ENCODE assay signal across 10 cellular contexts in the genomic region with DNA sequence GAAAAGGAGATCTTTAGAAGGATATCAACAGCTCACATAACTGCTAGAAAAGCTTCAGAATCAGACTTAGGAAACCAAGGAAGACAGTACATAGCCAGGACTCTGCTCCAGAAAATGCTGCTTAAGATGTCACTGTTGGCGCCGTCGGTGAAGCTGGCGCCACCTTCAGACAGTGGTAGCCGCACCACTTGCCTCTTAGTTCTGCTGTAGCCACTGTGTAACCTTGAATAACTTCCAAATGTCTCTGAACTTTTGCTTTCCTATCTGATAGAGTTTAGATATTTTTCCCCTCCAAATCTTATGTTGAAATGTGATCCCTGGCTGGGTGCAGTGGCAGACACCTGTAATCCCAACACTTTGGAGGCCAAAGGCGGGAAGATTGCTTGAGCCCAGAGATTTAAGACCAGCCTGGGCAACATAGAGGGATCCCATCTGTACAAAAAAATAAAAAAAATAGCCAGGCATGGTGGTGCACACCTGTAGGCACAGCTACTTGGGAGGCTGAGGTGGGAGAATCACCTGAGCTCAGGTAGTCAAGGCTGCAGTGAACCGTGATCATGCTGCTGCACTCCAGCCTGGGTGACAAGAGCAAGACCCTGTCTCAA. TPM values are rescaled to one million over a fixed set of nuclear protein-coding genes. Genes with fewer than 3 reads are reported as not detected.
DNase-seq lines count a peak whose midpoint lies in the region; ATAC-seq and TF ChIP-seq lines count a peak whose summit lies in the region.
"Had no signal": no experiment of that assay in that cellular context is flagged by ENCODE, and none has a peak within 500 bp of the region (broad histone marks: within the 10 kb centered on the region; RNA-seq: fewer than 3 reads in every experiment).

No MANE protein-coding gene starts in this region.

- H3K27ac ChIP-seq in RWPE2 (ENCODE audit: poor library complexity, severe bottlenecking) (no peak overlapping the region), stomach (no peak overlapping the region)

- CTCF ChIA-PET in activated naive CD4-positive, alpha-beta T cell treated with anti-CD3 and anti-CD28 coated beads for 36 hours (lab: Charles Lee): no interaction called here

- H3K4me3 ChIP-seq in RWPE2 (ENCODE audit: severe bottlenecking) (no peak overlapping the region), fibroblast of mammary gland (ENCODE audit: control insufficient read depth, low read depth, low read length) (no peak overlapping the region), stomach (no peak overlapping the region)

- no peak overlapping the region for H3K27ac Mint-ChIP-seq in activated naive CD4-positive, alpha-beta T cell treated with anti-CD3 and anti-CD28 coated beads for 36 hours
- H3K27ac Mint-ChIP-seq: stimulated activated memory B cell treated with anti-CD40 and anti-IgM and Interleukin-4, amounts not matched to agents 10 μg/mL and 1 μg/mL and 100 μg/mL, for 72 hours had no signal

- H3K36me3 ChIP-seq in RWPE2 (ENCODE audit: low read depth) (no peaks in the 10 kb centered on the region), stomach (no peaks in the 10 kb centered on the region)

- ATAC-seq in RWPE2 (ENCODE audit: low read depth): no peak
- no peak for ATAC-seq in HG03521 (IDR thresholded peaks at IDR 0.05; ENCODE audit: unreplicated experiment)
- ATAC-seq: stimulated activated memory B cell treated with anti-CD40 and anti-IgM and Interleukin-4, amounts not matched to agents 10 μg/mL and 1 μg/mL and 100 μg/mL, for 72 hours had no signal

- no peak for TF ChIP-seq POLR2A in stomach (IDR thresholded peaks at IDR 0.05)

- no peaks in the 10 kb centered on the region for H3K36me3 Mint-ChIP-seq in activated naive CD4-positive, alpha-beta T cell treated with anti-CD3 and anti-CD28 coated beads for 36 hours (ENCODE audit: low read depth)
- H3K36me3 Mint-ChIP-seq: stimulated activated memory B cell treated with anti-CD40 and anti-IgM and Interleukin-4, amounts not matched to agents 10 μg/mL and 1 μg/mL and 100 μg/mL, for 72 hours had no signal

- H3K4me3 Mint-ChIP-seq in activated naive CD4-positive, alpha-beta T cell treated with anti-CD3 and anti-CD28 coated beads for 36 hours: no peak overlapping the region
- H3K4me3 Mint-ChIP-seq: stimulated activated memory B cell treated with anti-CD40 and anti-IgM and Interleukin-4, amounts not matched to agents 10 μg/mL and 1 μg/mL and 100 μg/mL, for 72 hours had no signal

- H3K4me1 Mint-ChIP-seq in activated naive CD4-positive, alpha-beta T cell treated with anti-CD3 and anti-CD28 coated beads for 36 hours (ENCODE audit: low read depth): peaks cover 7% of the 10 kb centered on the region

- WGBS in stomach, 5 donors: 26 to 31% (median 29%) methylated on average over 7 of the region's 7 CpGs

- DNase-seq in activated naive CD4-positive, alpha-beta T cell treated with anti-CD3 and anti-CD28 coated beads for 36 hours: peak; percentile 9
- no peak for DNase-seq in activated naive CD4-positive, alpha-beta T cell treated with anti-CD3 and anti-CD28 coated beads, Interleukin-2, amount 50 U/mL, for 16 hours
- DNase-seq in RWPE2 (ENCODE audit: low spot score) (no peak), fibroblast of mammary gland (ENCODE audit: low read depth) (peak; percentile 22), stomach (peak; percentile 44), cerebellar nuclear complex (lab: John Stamatoyannopoulos, UW) (no peak), AG08396 (ENCODE audit: low spot score) (no peak)
- DNase-seq: hippocampal formation had no signal

- H3K27me3 Mint-ChIP-seq in activated naive CD4-positive, alpha-beta T cell treated with anti-CD3 and anti-CD28 coated beads for 36 hours (ENCODE audit: low read depth): no peaks in the 10 kb centered on the region

- TF ChIP-seq CTCF in RWPE2 (IDR thresholded peaks at IDR 0.05; ENCODE audit: poor library complexity, severe bottlenecking) (peak; percentile 19), fibroblast of mammary gland (conservative IDR thresholded peaks at IDR 0.05; ENCODE audit: control insufficient read depth, insufficient read depth, low read depth, low read length) (peak; percentile 49), stomach (IDR thresholded peaks at IDR 0.05) (peak in 1 of 7 experiments; percentile 7)

- intact Hi-C loops in activated naive CD4-positive, alpha-beta T cell treated with anti-CD3 and anti-CD28 coated beads for 36 hours (cut with micrococcal nuclease): no loop called here
- intact Hi-C loops in stomach (cut with DNase I; ENCODE audit: low total_unique reads): no loop called here

- no peak for TF ChIP-seq EP300 in stomach (IDR thresholded peaks at IDR 0.05)

- no peaks in the 10 kb centered on the region for H3K27me3 ChIP-seq in RWPE2 (ENCODE audit: insufficient read depth, poor library complexity, severe bottlenecking)
- peaks cover 0 to 13% (median 0%) of the 10 kb centered on the region in 3 donors for H3K27me3 ChIP-seq in stomach

- peaks cover 3% of the 10 kb centered on the region for H3K4me1 ChIP-seq in RWPE2 (ENCODE audit: insufficient read depth, poor library complexity, severe bottlenecking)
- H3K4me1 ChIP-seq in stomach: peaks cover 0 to 6% (median 3%) of the 10 kb centered on the region in 4 donors

- H3K9me3 Mint-ChIP-seq in activated naive CD4-positive, alpha-beta T cell treated with anti-CD3 and anti-CD28 coated beads for 36 hours: no peaks in the 10 kb centered on the region
- H3K9me3 Mint-ChIP-seq: stimulated activated memory B cell treated with anti-CD40 and anti-IgM and Interleukin-4, amounts not matched to agents 10 μg/mL and 1 μg/mL and 100 μg/mL, for 72 hours had no signal

- H3K9me3 ChIP-seq in RWPE2 (ENCODE audit: severe bottlenecking): no peaks in the 10 kb centered on the region
- no peaks in the 10 kb centered on the region for H3K9me3 ChIP-seq in stomach

RNA-seq across cellular contexts. Expression of gene USP31, which starts 6.3 kb away (rescaled TPM):
- 1 to 10 TPM; 5.1 to 5.2 TPM for total RNA-seq in activated naive CD4-positive, alpha-beta T cell treated with anti-CD3 and anti-CD28 coated beads for 36 hours
- total RNA-seq in stomach: 10 to 100 TPM in 2 of 5 donors, 1 to 10 TPM in 3; 3.5 to 18.5 (median 9.9) TPM
- polyA plus RNA-seq in stomach: 1 to 10 TPM; 1.7 to 2.8 (median 2.5) TPM

RNA-seq across cellular contexts. Expression of gene SCNN1G, which starts 27.0 kb away (rescaled TPM):
- not detected for total RNA-seq in activated naive CD4-positive, alpha-beta T cell treated with anti-CD3 and anti-CD28 coated beads for 36 hours
- 10 to 100 TPM in 3 of 5 donors, 1 to 10 TPM in 2; 3.2 to 20.4 (median 11.3) TPM for total RNA-seq in stomach
- 1 to 10 TPM; 3.0 to 8.4 (median 3.9) TPM for polyA plus RNA-seq in stomach

Comparison
In these comparisons a context has a peak if more than half of its experiments do, and no peak if none do; other contexts are left out.
1. DNase-seq: peak in activated naive CD4-positive, alpha-beta T cell treated with anti-CD3 and anti-CD28 coated beads for 36 hours (single experiment), fibroblast of mammary gland (single experiment) and stomach (single experiment); none in activated naive CD4-positive, alpha-beta T cell treated with anti-CD3 and anti-CD28 coated beads, Interleukin-2, amount 50 U/mL, for 16 hours (single experiment), RWPE2 (single experiment), cerebellar nuclear complex (0 of 2) and AG08396 (single experiment).
2. RNA of gene SCNN1G, which starts 27.0 kb away (total RNA-seq): 3.2 to 20.4 TPM in stomach; not detected in activated naive CD4-positive, alpha-beta T cell treated with anti-CD3 and anti-CD28 coated beads for 36 hours; every median in the first group is over 4 times any median in the second.